In genomic region chr11:58285483-58286040, GRCh38 we compare ENCODE assay signal across 18 cellular contexts. TPM values are rescaled to one million over a fixed set of nuclear protein-coding genes. Genes with fewer than 3 reads are reported as not detected.
DNase-seq lines count a peak whose midpoint lies in the region; ATAC-seq, FAIRE-seq and TF ChIP-seq lines count a peak whose summit lies in the region.
"Had no signal": no experiment of that assay in that cellular context is flagged by ENCODE, and none has a peak within 500 bp of the region (broad histone marks: within the 10 kb centered on the region; RNA-seq: fewer than 3 reads in every experiment).

No MANE protein-coding gene starts in this region.

- no peaks in the 10 kb centered on the region for H3K4me1 Mint-ChIP-seq in activated CD8-positive, alpha-beta T cell treated with anti-CD3 and anti-CD28 coated beads for 36 hours (ENCODE audit: low read depth)
- no peaks in the 10 kb centered on the region for H3K4me1 Mint-ChIP-seq in activated CD8-positive, alpha-beta T cell treated with anti-CD3 and anti-CD28 coated beads, Interleukin-2, amount 10 ng/mL, durations not matched to agents 7 days and 5 days (ENCODE audit: low read depth)

- no peak for FAIRE-seq in endothelial cell of umbilical vein (lab: Jason Lieb, UNC)
- FAIRE-seq: A549, D721Med, RCC 7860 had no signal

- H3K27me3 ChIP-seq in endothelial cell of umbilical vein (ENCODE audit: control insufficient read depth in 2 of 2, insufficient read depth in 2 of 2, low read length in 2 of 2) = no peaks in the 10 kb centered on the region
- peaks cover 16% of the 10 kb centered on the region for H3K27me3 ChIP-seq in WERI-Rb-1 (ENCODE audit: insufficient read depth, low read depth, severe bottlenecking)
- H3K27me3 ChIP-seq: BLaER1 treated with 17β-estradiol and CSF1 and Interleukin-3, amounts not matched to agents 10 nM and 100 nM had no signal

- H3K79me2 ChIP-seq in endothelial cell of umbilical vein (ENCODE audit: control insufficient read depth, insufficient read depth, low read length) = no peaks in the 10 kb centered on the region

- no peaks in the 10 kb centered on the region for H3K4me1 ChIP-seq in endothelial cell of umbilical vein (ENCODE audit: control insufficient read depth, extremely low read depth, insufficient read depth, low read length)
- H3K4me1 ChIP-seq: A549; BLaER1 treated with 17β-estradiol and CSF1 and Interleukin-3, amounts not matched to agents 10 nM and 100 nM had no signal

- H3K9me3 Mint-ChIP-seq in activated CD8-positive, alpha-beta T cell treated with anti-CD3 and anti-CD28 coated beads for 36 hours = no peaks in the 10 kb centered on the region
- no peaks in the 10 kb centered on the region for H3K9me3 Mint-ChIP-seq in activated CD8-positive, alpha-beta T cell treated with anti-CD3 and anti-CD28 coated beads, Interleukin-2, amount 10 ng/mL, durations not matched to agents 7 days and 5 days (ENCODE audit: insufficient read depth)

- no peak overlapping the region for H3K9ac ChIP-seq in endothelial cell of umbilical vein (replicated peaks; ENCODE audit: extremely low read depth, insufficient read depth, low read length)
- H3K9ac ChIP-seq: BLaER1 treated with 17β-estradiol and CSF1 and Interleukin-3, amounts not matched to agents 10 nM and 100 nM had no signal

- H3K9me1 ChIP-seq in endothelial cell of umbilical vein (replicated peaks; ENCODE audit: control insufficient read depth, extremely low read depth, insufficient read depth, low read length) = no peaks in the 10 kb centered on the region

- no peak overlapping the region for H3K27ac Mint-ChIP-seq in activated CD8-positive, alpha-beta T cell treated with anti-CD3 and anti-CD28 coated beads for 36 hours
- H3K27ac Mint-ChIP-seq in activated CD8-positive, alpha-beta T cell treated with anti-CD3 and anti-CD28 coated beads, Interleukin-2, amount 10 ng/mL, durations not matched to agents 7 days and 5 days = no peak overlapping the region

- H4K20me1 ChIP-seq in endothelial cell of umbilical vein (replicated peaks; ENCODE audit: control insufficient read depth, extremely low read depth, insufficient read depth, low read length) = no peaks in the 10 kb centered on the region
- H4K20me1 ChIP-seq: BLaER1 treated with 17β-estradiol and CSF1 and Interleukin-3, amounts not matched to agents 10 nM and 100 nM had no signal

- H3K4me3 Mint-ChIP-seq in activated CD8-positive, alpha-beta T cell treated with anti-CD3 and anti-CD28 coated beads for 36 hours = no peak overlapping the region
- H3K4me3 Mint-ChIP-seq in activated CD8-positive, alpha-beta T cell treated with anti-CD3 and anti-CD28 coated beads, Interleukin-2, amount 10 ng/mL, durations not matched to agents 7 days and 5 days = no peak overlapping the region
- H3K4me3 Mint-ChIP-seq: CD8-positive, alpha-beta memory T cell had no signal

- H3K27ac ChIP-seq in endothelial cell of umbilical vein (ENCODE audit: insufficient read depth, low read depth, low read length) (no peak overlapping the region), WERI-Rb-1 (no peak overlapping the region)
- H3K27ac ChIP-seq: A549; BLaER1 treated with 17β-estradiol and CSF1 and Interleukin-3, amounts not matched to agents 10 nM and 100 nM had no signal

- H2AFZ ChIP-seq in endothelial cell of umbilical vein (ENCODE audit: low read depth, low read length) = no peak overlapping the region

- intact Hi-C loops in activated CD8-positive, alpha-beta T cell treated with anti-CD3 and anti-CD28 coated beads for 36 hours (cut with micrococcal nuclease) = no loop called here
- intact Hi-C loops in endothelial cell of umbilical vein (cut with micrococcal nuclease) = loop anchor here (2.0 to 5.0 kb wide), 3 partner anchors 227 to 529 kb away; no protein-coding TSS in a partner anchor

- H3K4me3 ChIP-seq in endothelial cell of umbilical vein (replicated peaks in 1 of 3; ENCODE audit: insufficient read depth in 1 of 3, low read depth in 1 of 3, low read length in 3 of 3) = no peak overlapping the region
- no peak overlapping the region for H3K4me3 ChIP-seq in WERI-Rb-1 (ENCODE audit: low read depth, low read length)
- H3K4me3 ChIP-seq: A549; BLaER1 treated with 17β-estradiol and CSF1 and Interleukin-3, amounts not matched to agents 10 nM and 100 nM had no signal

- no peak for TF ChIP-seq POLR2A in endothelial cell of umbilical vein (IDR thresholded peaks at IDR 0.05; ENCODE audit: low read depth, low read length)

- H3K36me3 Mint-ChIP-seq in activated CD8-positive, alpha-beta T cell treated with anti-CD3 and anti-CD28 coated beads for 36 hours (ENCODE audit: low read depth) = no peaks in the 10 kb centered on the region
- H3K36me3 Mint-ChIP-seq in activated CD8-positive, alpha-beta T cell treated with anti-CD3 and anti-CD28 coated beads, Interleukin-2, amount 10 ng/mL, durations not matched to agents 7 days and 5 days (ENCODE audit: low read depth) = no peaks in the 10 kb centered on the region
- H3K36me3 Mint-ChIP-seq: CD8-positive, alpha-beta memory T cell had no signal

- CTCF ChIA-PET in activated CD8-positive, alpha-beta T cell treated with anti-CD3 and anti-CD28 coated beads for 36 hours (lab: Charles Lee) = interaction anchor here (0.7 to 1.3 kb wide), 6 partner anchors 11 to 484 kb away, joined by 3 to 6 read pairs (median 3); no protein-coding TSS in a partner anchor
- CTCF ChIA-PET in activated CD8-positive, alpha-beta T cell treated with anti-CD3 and anti-CD28 coated beads, Interleukin-2, amount 10 ng/mL, durations not matched to agents 7 days and 5 days (lab: Charles Lee) = interaction anchor here (0.6 to 1.0 kb wide), 3 partner anchors 485 to 887 kb away, joined by 3 to 6 read pairs (median 3); partner anchors contain the start of gene DTX4
- CTCF ChIA-PET in endothelial cell of umbilical vein (lab: Charles Lee) = interaction anchor here (0.6 to 2.4 kb wide), 33 partner anchors 11 to 940 kb away, joined by 3 to 22 read pairs (median 4); partner anchors contain the start of genes BTBD18, CTNND1, OR9Q1 and UBE2L6

- no peak for TF ChIP-seq CTCF in activated CD8-positive, alpha-beta T cell treated with anti-CD3 and anti-CD28 coated beads for 36 hours (IDR thresholded peaks at IDR 0.05)
- TF ChIP-seq CTCF in endothelial cell of umbilical vein (IDR thresholded peaks at IDR 0.05; ENCODE audit: extremely low read depth in 1 of 2, insufficient read depth in 1 of 2, low read depth in 1 of 2, low read length in 2 of 2) (no peak), WERI-Rb-1 (IDR thresholded peaks at IDR 0.05; ENCODE audit: low read depth, low read length) (no peak)

- dilution Hi-C loops in endothelial cell of umbilical vein (cut with MboI; ENCODE audit: extremely low pct_ligation_motif_present, low sequenced_read_pairs) = no loop called here

- peak; percentile 4 for DNase-seq in activated CD8-positive, alpha-beta T cell treated with anti-CD3 and anti-CD28 coated beads for 36 hours
- no peak for DNase-seq in activated CD8-positive, alpha-beta T cell treated with anti-CD3 and anti-CD28 coated beads, Interleukin-2, amount 10 ng/mL, durations not matched to agents 7 days and 5 days
- peak; percentile 6 for DNase-seq in M059J (ENCODE audit: low read depth)
- no peak for DNase-seq in endothelial cell of umbilical vein (ENCODE audit: low read depth, low spot score)
- no peak for DNase-seq in WERI-Rb-1
- no peak for DNase-seq in DMS114 treated with DMSO at 0.1 percent for 48 hours (lab: John Stamatoyannopoulos, UW; ENCODE audit: unreplicated experiment)
- DNase-seq: CD8-positive, alpha-beta memory T cell; DMS79 treated with DMSO at 0.1 percent for 48 hours; GDM1; GOT3; NCI-H187 treated with DMSO at 0.1 percent for 48 hours; SHP77 had no signal

- ATAC-seq in activated CD8-positive, alpha-beta T cell treated with anti-CD3 and anti-CD28 coated beads for 36 hours = no peak
- no peak for ATAC-seq in activated CD8-positive, alpha-beta T cell treated with anti-CD3 and anti-CD28 coated beads, Interleukin-2, amount 10 ng/mL, durations not matched to agents 7 days and 5 days
- no peak for ATAC-seq in GM21367 (IDR thresholded peaks at IDR 0.05; ENCODE audit: unreplicated experiment)

- BruUV-seq in endothelial cell of umbilical vein (replicated peaks; lab: Mats Ljungman, UMichigan) = no TSS peak

- no peak overlapping the region for H3K4me2 ChIP-seq in endothelial cell of umbilical vein (ENCODE audit: insufficient read depth, low read length)
- H3K4me2 ChIP-seq: A549; BLaER1 treated with 17β-estradiol and CSF1 and Interleukin-3, amounts not matched to agents 10 nM and 100 nM had no signal

- POLR2A ChIA-PET in activated CD8-positive, alpha-beta T cell treated with anti-CD3 and anti-CD28 coated beads for 36 hours (lab: Charles Lee) = no interaction called here
- POLR2A ChIA-PET in activated CD8-positive, alpha-beta T cell treated with anti-CD3 and anti-CD28 coated beads, Interleukin-2, amount 10 ng/mL, durations not matched to agents 7 days and 5 days (lab: Charles Lee) = interaction anchor here (0.9 kb wide), 1 partner anchor 17 kb away, joined by 3 read pairs; no protein-coding TSS in a partner anchor
- POLR2A ChIA-PET in endothelial cell of umbilical vein (lab: Charles Lee) = no interaction called here

- H3K9me3 ChIP-seq in endothelial cell of umbilical vein (replicated peaks; ENCODE audit: control insufficient read depth, insufficient read depth, low read length) (no peaks in the 10 kb centered on the region), WERI-Rb-1 (ENCODE audit: severe bottlenecking) (no peaks in the 10 kb centered on the region)
- H3K9me3 ChIP-seq: A549 had no signal

- no peaks in the 10 kb centered on the region for H3K36me3 ChIP-seq in endothelial cell of umbilical vein (ENCODE audit: control insufficient read depth in 2 of 2, extremely low read depth in 1 of 2, insufficient read depth in 2 of 2, low read length in 2 of 2)
- no peaks in the 10 kb centered on the region for H3K36me3 ChIP-seq in WERI-Rb-1
- H3K36me3 ChIP-seq: BLaER1 treated with 17β-estradiol and CSF1 and Interleukin-3, amounts not matched to agents 10 nM and 100 nM had no signal

- peaks cover 9% of the 10 kb centered on the region for H3K27me3 Mint-ChIP-seq in activated CD8-positive, alpha-beta T cell treated with anti-CD3 and anti-CD28 coated beads for 36 hours
- H3K27me3 Mint-ChIP-seq in activated CD8-positive, alpha-beta T cell treated with anti-CD3 and anti-CD28 coated beads, Interleukin-2, amount 10 ng/mL, durations not matched to agents 7 days and 5 days (ENCODE audit: low read depth) = peaks cover under 1% of the 10 kb centered on the region

RNA-seq across cellular contexts. Expression of gene OR10W1, which starts 17.5 kb away (rescaled TPM):
- not detected for total RNA-seq in activated CD8-positive, alpha-beta T cell treated with anti-CD3 and anti-CD28 coated beads for 36 hours
- total RNA-seq in activated CD8-positive, alpha-beta T cell treated with anti-CD3 and anti-CD28 coated beads, Interleukin-2, amount 10 ng/mL, durations not matched to agents 7 days and 5 days = not detected
- not detected in 2 replicates for total RNA-seq in M059J (2014; rRNA removed; shearing (Covaris generic))
- not detected in 2 replicates for total RNA-seq in endothelial cell of umbilical vein
- polyA plus RNA-seq in endothelial cell of umbilical vein = not detected in 2 replicates
- not detected in 2 replicates for polyA plus RNA-seq in endothelial cell of umbilical vein (2011; cell fraction: cytosol; rRNA removed)
- not detected in 2 replicates for polyA plus RNA-seq in endothelial cell of umbilical vein (2011; cell fraction: nucleus; rRNA removed)
- not detected in 2 replicates for polyA plus RNA-seq in endothelial cell of umbilical vein (2012)
- not detected in 2 replicates for polyA minus RNA-seq in endothelial cell of umbilical vein
- not detected for polyA minus RNA-seq in endothelial cell of umbilical vein (2011; cell fraction: cytosol; rRNA and poly(A)+ RNA removed)
- not detected in 2 replicates for polyA minus RNA-seq in endothelial cell of umbilical vein (2011; cell fraction: nucleus; rRNA and poly(A)+ RNA removed)
- total RNA-seq: CD8-positive, alpha-beta memory T cell; NCI-H460 had no signal
- polyA plus RNA-seq: A549; CD8-positive, alpha-beta memory T cell had no signal

RNA-seq across cellular contexts. Expression of gene OR10Q1, which starts 56.8 kb away (rescaled TPM):
- not detected for total RNA-seq in activated CD8-positive, alpha-beta T cell treated with anti-CD3 and anti-CD28 coated beads for 36 hours
- not detected for total RNA-seq in activated CD8-positive, alpha-beta T cell treated with anti-CD3 and anti-CD28 coated beads, Interleukin-2, amount 10 ng/mL, durations not matched to agents 7 days and 5 days
- not detected in 2 replicates for total RNA-seq in M059J (2014; rRNA removed; shearing (Covaris generic))
- total RNA-seq in endothelial cell of umbilical vein = not detected in 2 replicates
- polyA plus RNA-seq in endothelial cell of umbilical vein = not detected in 2 replicates
- not detected in 2 replicates for polyA plus RNA-seq in endothelial cell of umbilical vein (2011; cell fraction: cytosol; rRNA removed)
- not detected in 2 replicates for polyA plus RNA-seq in endothelial cell of umbilical vein (2011; cell fraction: nucleus; rRNA removed)
- polyA plus RNA-seq in endothelial cell of umbilical vein (2012) = not detected in 2 replicates
- polyA minus RNA-seq in endothelial cell of umbilical vein = not detected in 2 replicates
- not detected for polyA minus RNA-seq in endothelial cell of umbilical vein (2011; cell fraction: cytosol; rRNA and poly(A)+ RNA removed)
- not detected in 2 replicates for polyA minus RNA-seq in endothelial cell of umbilical vein (2011; cell fraction: nucleus; rRNA and poly(A)+ RNA removed)
- total RNA-seq: CD8-positive, alpha-beta memory T cell; NCI-H460 had no signal
- polyA plus RNA-seq: A549; CD8-positive, alpha-beta memory T cell had no signal

Comparison
In these comparisons a context has a peak if more than half of its experiments do, and no peak if none do; other contexts are left out.
1. DNase-seq: peak in activated CD8-positive, alpha-beta T cell treated with anti-CD3 and anti-CD28 coated beads for 36 hours (single experiment) and M059J (single experiment); none in activated CD8-positive, alpha-beta T cell treated with anti-CD3 and anti-CD28 coated beads, Interleukin-2, amount 10 ng/mL, durations not matched to agents 7 days and 5 days (single experiment), endothelial cell of umbilical vein (single experiment), WERI-Rb-1 (single experiment) and DMS114 treated with DMSO at 0.1 percent for 48 hours (single experiment).